Comparison of ENCODE assay signal across 8 cellular contexts in genomic region chr3:39288300-39288808, GRCh38. TPM values are rescaled to one million over a fixed set of nuclear protein-coding genes. Genes with fewer than 3 reads are reported as not detected.
DNase-seq lines count a peak whose midpoint lies in the region; ATAC-seq and TF ChIP-seq lines count a peak whose summit lies in the region.

No MANE protein-coding gene starts in this region.

- H3K9ac ChIP-seq in OCI-LY1 (ENCODE audit: low read length), result no peak overlapping the region

- DNase-seq in DMS153 (lab: John Stamatoyannopoulos, UW) (peak; percentile 17), HT1080 (ENCODE audit: low read depth) (peak; percentile 85), epithelial cell of proximal tubule (ENCODE audit: low read depth) (peak; percentile 42)
- DNase-seq in activated CD8-positive, alpha-beta memory T cell treated with anti-CD3 and anti-CD28 coated beads, Interleukin-2, amount 50 U/mL, for 4 hours, result peak; percentile 80
- DNase-seq in naive thymus-derived CD4-positive, alpha-beta T cell, result peak; percentile 49 to 77 (median 71)
- DNase-seq in stimulated activated effector memory CD8-positive, alpha-beta T cell treated with anti-CD3 and anti-CD28 coated beads, Interleukin-12 subunit alpha, Interleukin-12 subunit beta, amount 100 ng/mL, for 72 hours (ENCODE audit: low spot score in 2 of 2), result peak; percentile 71 to 90

- H3K9me2 ChIP-seq in OCI-LY1 (ENCODE audit: low read depth, low read length), result no peaks in the 10 kb centered on the region

- H3K4me1 ChIP-seq in OCI-LY1 (ENCODE audit: insufficient read depth, low read length, severe bottlenecking), result peaks cover 23% of the 10 kb centered on the region
- H3K4me1 ChIP-seq in naive thymus-derived CD4-positive, alpha-beta T cell (ENCODE audit: control insufficient read depth in 2 of 2, insufficient read depth in 2 of 2, low read length in 2 of 2), result peaks cover 0 to 4% of the 10 kb centered on the region in 2 donors

- H3K36me3 ChIP-seq in OCI-LY1 (ENCODE audit: insufficient read depth, low read length), result no peaks in the 10 kb centered on the region
- H3K36me3 ChIP-seq in naive thymus-derived CD4-positive, alpha-beta T cell (ENCODE audit: control insufficient read depth in 2 of 3, insufficient read depth in 3 of 3, low read length in 3 of 3), result no peaks in the 10 kb centered on the region

- intact Hi-C loops in naive thymus-derived CD4-positive, alpha-beta T cell (cut with micrococcal nuclease), result loop anchor here (1.0 to 5.0 kb wide), 11 partner anchors 20 to 791 kb away; partner anchors contain the start of gene EXOG (in 1 of the 2)

- no peaks in the 10 kb centered on the region for H3K9me3 Mint-ChIP-seq in naive thymus-derived CD4-positive, alpha-beta T cell
- H3K9me3 Mint-ChIP-seq in stimulated activated effector memory CD8-positive, alpha-beta T cell treated with anti-CD3 and anti-CD28 coated beads, Interleukin-12 subunit alpha, Interleukin-12 subunit beta, amount 100 ng/mL, for 72 hours, result no peaks in the 10 kb centered on the region

- H3K4me1 Mint-ChIP-seq in naive thymus-derived CD4-positive, alpha-beta T cell, result peaks cover 7 to 62% (median 17%) of the 10 kb centered on the region in 7 donors
- peaks cover 43% of the 10 kb centered on the region for H3K4me1 Mint-ChIP-seq in stimulated activated effector memory CD8-positive, alpha-beta T cell treated with anti-CD3 and anti-CD28 coated beads, Interleukin-12 subunit alpha, Interleukin-12 subunit beta, amount 100 ng/mL, for 72 hours

- no peaks in the 10 kb centered on the region for H3K79me2 ChIP-seq in OCI-LY1 (ENCODE audit: insufficient read depth, low read length)

- no peak overlapping the region for H3K27ac ChIP-seq in OCI-LY1 (ENCODE audit: low read depth, low read length, poor library complexity, severe bottlenecking)
- no peak overlapping the region for H3K27ac ChIP-seq in naive thymus-derived CD4-positive, alpha-beta T cell (ENCODE audit: low read depth, low read length)

- no peaks in the 10 kb centered on the region for H3K9me3 ChIP-seq in OCI-LY1 (ENCODE audit: low read length)
- H3K9me3 ChIP-seq in naive thymus-derived CD4-positive, alpha-beta T cell (ENCODE audit: control insufficient read depth in 2 of 3, low read length in 3 of 3), result no peaks in the 10 kb centered on the region

- H3F3A ChIP-seq in OCI-LY1 (ENCODE audit: insufficient read depth, low read length), result no peaks in the 10 kb centered on the region

- TF ChIP-seq CTCF in OCI-LY1 (IDR thresholded peaks at IDR 0.05; ENCODE audit: low read length) (peak; percentile 99), epithelial cell of proximal tubule (conservative IDR thresholded peaks at IDR 0.05; ENCODE audit: low read depth, low read length) (peak; percentile 99)

- H3K27ac Mint-ChIP-seq in naive thymus-derived CD4-positive, alpha-beta T cell, result peak overlapping the region in 2 of 9 donors; percentile 7 to 66
- H3K27ac Mint-ChIP-seq in stimulated activated effector memory CD8-positive, alpha-beta T cell treated with anti-CD3 and anti-CD28 coated beads, Interleukin-12 subunit alpha, Interleukin-12 subunit beta, amount 100 ng/mL, for 72 hours, result peak overlapping the region; percentile 75

- POLR2A ChIA-PET in naive thymus-derived CD4-positive, alpha-beta T cell (lab: Charles Lee), result interaction anchor here (0.9 to 1.6 kb wide), 2 partner anchors 99 to 161 kb away, joined by 4 to 12 read pairs; no protein-coding TSS in a partner anchor

- ATAC-seq in GM21526 (IDR thresholded peaks at IDR 0.05; ENCODE audit: low FRiP score, unreplicated experiment), result peak; percentile 97
- peak; percentile 97 for ATAC-seq in naive thymus-derived CD4-positive, alpha-beta T cell
- peak; percentile 99 for ATAC-seq in stimulated activated effector memory CD8-positive, alpha-beta T cell treated with anti-CD3 and anti-CD28 coated beads, Interleukin-12 subunit alpha, Interleukin-12 subunit beta, amount 100 ng/mL, for 72 hours

- CTCF ChIA-PET in naive thymus-derived CD4-positive, alpha-beta T cell (lab: Charles Lee), result interaction anchor here (0.6 to 8.3 kb wide), 27 partner anchors 11 to 767 kb away, joined by 3 to 191 read pairs (median 5); partner anchors contain the start of gene XIRP1

- peak overlapping the region in 1 of 10 donors; percentile 3 for H3K4me3 Mint-ChIP-seq in naive thymus-derived CD4-positive, alpha-beta T cell
- no peak overlapping the region for H3K4me3 Mint-ChIP-seq in stimulated activated effector memory CD8-positive, alpha-beta T cell treated with anti-CD3 and anti-CD28 coated beads, Interleukin-12 subunit alpha, Interleukin-12 subunit beta, amount 100 ng/mL, for 72 hours

- no peak overlapping the region for H2AFZ ChIP-seq in OCI-LY1 (ENCODE audit: low read length)

- no peaks in the 10 kb centered on the region for H3K27me3 Mint-ChIP-seq in naive thymus-derived CD4-positive, alpha-beta T cell

- no peaks in the 10 kb centered on the region for H3K27me3 ChIP-seq in OCI-LY1 (ENCODE audit: insufficient read depth, low read length)
- no peaks in the 10 kb centered on the region for H3K27me3 ChIP-seq in naive thymus-derived CD4-positive, alpha-beta T cell (ENCODE audit: control insufficient read depth in 2 of 2, insufficient read depth in 2 of 2, low read length in 2 of 2)

- no peaks in the 10 kb centered on the region for H4K20me1 ChIP-seq in OCI-LY1 (ENCODE audit: insufficient read depth, low read length)

- H3K4me3 ChIP-seq in OCI-LY1 (ENCODE audit: low read depth, low read length, poor library complexity, severe bottlenecking) (no peak overlapping the region), epithelial cell of proximal tubule (ENCODE audit: low read depth, low read length) (no peak overlapping the region)
- H3K4me3 ChIP-seq in naive thymus-derived CD4-positive, alpha-beta T cell (ENCODE audit: low read length), result no peak overlapping the region

- no peak overlapping the region for H3K4me2 ChIP-seq in OCI-LY1 (ENCODE audit: low read length)

- H3K36me3 Mint-ChIP-seq in naive thymus-derived CD4-positive, alpha-beta T cell, result no peaks in the 10 kb centered on the region
- H3K36me3 Mint-ChIP-seq in stimulated activated effector memory CD8-positive, alpha-beta T cell treated with anti-CD3 and anti-CD28 coated beads, Interleukin-12 subunit alpha, Interleukin-12 subunit beta, amount 100 ng/mL, for 72 hours, result no peaks in the 10 kb centered on the region

RNA-seq across cellular contexts. Expression of gene CX3CR1, which starts 8.5 kb away (rescaled TPM):
- not detected in 2 replicates for total RNA-seq in HT1080 (2014; rRNA removed; shearing (Covaris generic))
- not detected in 2 replicates for polyA plus RNA-seq in HT1080 (2015; cell fraction: cytosol; rRNA removed)
- not detected in 2 replicates for polyA plus RNA-seq in HT1080 (2015; cell fraction: nucleus; rRNA removed)
- not detected in 2 replicates for total RNA-seq in epithelial cell of proximal tubule
- total RNA-seq in naive thymus-derived CD4-positive, alpha-beta T cell, result 10 to 100 TPM in 1 of 5 experiments, 1 to 10 TPM in 2, under 1 TPM in 2; 0.54 to 66.6 (median 3.3) TPM
- 1 to 10 TPM; 1.0 to 1.1 TPM for polyA plus RNA-seq in naive thymus-derived CD4-positive, alpha-beta T cell

RNA-seq across cellular contexts. Expression of gene CCR8, which starts 41.2 kb away (rescaled TPM):
- not detected in 2 replicates for total RNA-seq in HT1080 (2014; rRNA removed; shearing (Covaris generic))
- polyA plus RNA-seq in HT1080 (2015; cell fraction: cytosol; rRNA removed), result not detected in 2 replicates
- polyA plus RNA-seq in HT1080 (2015; cell fraction: nucleus; rRNA removed), result not detected in 2 replicates
- total RNA-seq in epithelial cell of proximal tubule, result not detected in 2 replicates
- total RNA-seq in naive thymus-derived CD4-positive, alpha-beta T cell, result 10 to 100 TPM in 1 of 5 experiments, 1 to 10 TPM in 1, under 1 TPM in 1, not detected in 2; 0.43 to 10.7 (median 1.3) TPM
- not detected for polyA plus RNA-seq in naive thymus-derived CD4-positive, alpha-beta T cell

Comparison
In these comparisons a context has a peak if more than half of its experiments do, and no peak if none do; other contexts are left out.
1. DNase-seq: peak in every context shown above with its lines; median percentile 85 in HT1080; 80 in stimulated activated effector memory CD8-positive, alpha-beta T cell treated with anti-CD3 and anti-CD28 coated beads, Interleukin-12 subunit alpha, Interleukin-12 subunit beta, amount 100 ng/mL, for 72 hours; 80 in activated CD8-positive, alpha-beta memory T cell treated with anti-CD3 and anti-CD28 coated beads, Interleukin-2, amount 50 U/mL, for 4 hours; 71 in naive thymus-derived CD4-positive, alpha-beta T cell; 42 in epithelial cell of proximal tubule; 17 in DMS153.